Comparison of ENCODE assay signal across 28 cellular contexts in the genomic region with DNA sequence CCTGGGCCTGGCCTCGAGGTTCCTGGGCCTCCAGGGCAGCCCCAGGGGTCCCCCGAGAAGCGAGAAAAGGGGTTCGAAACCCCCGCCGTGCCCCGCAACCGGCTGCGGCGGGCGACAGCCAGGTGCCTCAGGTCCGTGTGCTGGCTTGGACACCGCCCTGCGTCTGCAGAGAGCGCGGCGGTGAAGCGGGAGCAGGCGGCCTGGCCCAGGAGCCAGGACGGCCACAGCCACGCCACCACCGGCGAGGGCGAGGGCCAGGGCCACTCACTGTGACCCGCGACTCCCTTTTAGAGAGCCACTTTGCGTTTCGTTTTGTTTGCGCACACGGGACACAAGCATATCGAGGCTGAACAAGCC.
"Had no signal": no experiment of that assay in that cellular context is flagged by ENCODE, and none has a peak within 500 bp of the region (broad histone marks: within the 10 kb centered on the region; RNA-seq: fewer than 3 reads in every experiment).

No MANE protein-coding gene starts in this region.

- H3K27ac ChIP-seq: left lung, neutrophil, pancreas, stomach had no signal

- DNase-seq: activated B cell treated with CpG ODN at 0.5 μM for 24 hours; activated CD4-positive, alpha-beta T cell treated with anti-CD3 and anti-CD28 coated beads for 36 hours; activated CD4-positive, alpha-beta T cell treated with anti-CD3 and anti-CD28 coated beads, Interleukin-2, amount 50 U/mL, for 4 hours; activated CD8-positive, alpha-beta memory T cell treated with anti-CD3 and anti-CD28 coated beads for 24 hours; activated CD8-positive, alpha-beta memory T cell treated with anti-CD3 and anti-CD28 coated beads, Interleukin-2, amount 50 U/mL, for 4 hours; activated naive CD4-positive, alpha-beta T cell treated with Interleukin-2 at 50 U/mL for 16 hours; activated naive CD8-positive, alpha-beta T cell treated with anti-CD3 and anti-CD28 coated beads for 36 hours; central memory CD4-positive, alpha-beta T cell; dorsolateral prefrontal cortex; effector memory CD8-positive, alpha-beta T cell; kidney; right cardiac atrium; stimulated activated CD4-positive, alpha-beta T cell treated with anti-CD3 and anti-CD28 coated beads, Interleukin-2, amount 100 ng/mL, for 24 hours; stomach; T1000 had no signal

- ATAC-seq: activated CD4-positive, alpha-beta T cell treated with anti-CD3 and anti-CD28 coated beads for 36 hours; effector memory CD8-positive, alpha-beta T cell; left lung; natural killer cell treated with Interleukin-12 subunit alpha and Interleukin-12 subunit beta and Interleukin-15 and Interleukin-18, amount 100 ng/mL, for 72 hours; pancreas; stimulated activated effector memory CD8-positive, alpha-beta T cell treated with anti-CD3 and anti-CD28 coated beads, Interleukin-12 subunit alpha, Interleukin-12 subunit beta, amount 100 ng/mL, for 72 hours had no signal

- H3K4me3 ChIP-seq: dorsolateral prefrontal cortex, left lung, lung, pancreas, stomach, suprapubic skin, tibial nerve had no signal

- H3K9me3 ChIP-seq: left lung, neutrophil, pancreas, stomach, suprapubic skin, tibial nerve had no signal

- H3K27ac Mint-ChIP-seq: activated B cell treated with CpG ODN at 0.5 μM for 24 hours; activated CD4-positive, alpha-beta T cell treated with anti-CD3 and anti-CD28 coated beads for 36 hours; activated naive CD8-positive, alpha-beta T cell treated with anti-CD3 and anti-CD28 coated beads for 36 hours; activated T-cell treated with anti-CD3 and anti-CD28 coated beads, Interleukin-2, amount 50 U/mL, for 24 hours; effector memory CD8-positive, alpha-beta T cell; mesothelial cell of epicardium; natural killer cell treated with Interleukin-12 subunit alpha and Interleukin-12 subunit beta and Interleukin-15 and Interleukin-18, amount 100 ng/mL, for 72 hours; stimulated activated effector memory CD8-positive, alpha-beta T cell treated with anti-CD3 and anti-CD28 coated beads, Interleukin-12 subunit alpha, Interleukin-12 subunit beta, amount 100 ng/mL, for 72 hours; T-helper 1 cell treated with Interleukin-12 subunit alpha and Interleukin-12 subunit beta and Interleukin-4 antibody, amounts not matched to agents 30 μg/mL and 1 μg/mL, for 36 hours had no signal

- H3K36me3 ChIP-seq: left lung, neutrophil, pancreas, suprapubic skin, tibial nerve had no signal

- H3K9me3 Mint-ChIP-seq: natural killer cell treated with Interleukin-12 subunit alpha and Interleukin-12 subunit beta and Interleukin-15 and Interleukin-18, amount 100 ng/mL, for 72 hours had no signal

- H3K27me3 Mint-ChIP-seq: activated B cell treated with CpG ODN at 0.5 μM for 24 hours; activated naive CD8-positive, alpha-beta T cell treated with anti-CD3 and anti-CD28 coated beads for 36 hours; activated T-cell treated with anti-CD3 and anti-CD28 coated beads, Interleukin-2, amount 50 U/mL, for 24 hours; effector memory CD8-positive, alpha-beta T cell had no signal

- FAIRE-seq: astrocyte, kidney, pancreas, urothelium cell line had no signal

- H3K4me3 Mint-ChIP-seq: activated B cell treated with CpG ODN at 0.5 μM for 24 hours; activated CD4-positive, alpha-beta T cell treated with anti-CD3 and anti-CD28 coated beads for 36 hours; activated naive CD8-positive, alpha-beta T cell treated with anti-CD3 and anti-CD28 coated beads for 36 hours; activated T-cell treated with anti-CD3 and anti-CD28 coated beads, Interleukin-2, amount 50 U/mL, for 24 hours; effector memory CD8-positive, alpha-beta T cell; mesothelial cell of epicardium; natural killer cell treated with Interleukin-12 subunit alpha and Interleukin-12 subunit beta and Interleukin-15 and Interleukin-18, amount 100 ng/mL, for 72 hours; stimulated activated effector memory CD8-positive, alpha-beta T cell treated with anti-CD3 and anti-CD28 coated beads, Interleukin-12 subunit alpha, Interleukin-12 subunit beta, amount 100 ng/mL, for 72 hours; T-helper 1 cell treated with Interleukin-12 subunit alpha and Interleukin-12 subunit beta and Interleukin-4 antibody, amounts not matched to agents 30 μg/mL and 1 μg/mL, for 36 hours had no signal

- H3K27me3 ChIP-seq: dorsolateral prefrontal cortex, pancreas, stomach, suprapubic skin, tibial nerve had no signal
